Comparison of ENCODE assay signal across 16 cellular contexts in the genomic region with DNA sequence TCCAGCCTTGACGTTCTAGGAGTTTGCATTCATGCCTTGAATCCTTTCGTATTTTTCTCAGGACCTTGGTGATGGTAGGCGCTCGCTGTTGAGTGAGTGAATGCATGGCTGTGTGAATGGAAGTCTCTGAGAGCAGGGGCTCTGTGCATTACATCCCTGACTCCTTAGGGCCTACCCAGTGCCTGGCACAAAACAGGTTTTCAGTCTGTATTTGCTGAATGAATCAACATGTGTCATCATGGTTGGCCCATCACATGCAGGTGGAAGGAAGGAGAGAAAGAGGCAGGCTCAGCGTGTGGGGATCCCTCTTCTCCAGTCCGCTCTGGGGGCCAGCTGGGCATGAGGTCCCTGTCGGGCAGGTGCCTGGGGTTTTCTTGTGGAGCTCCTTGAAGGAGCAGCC. TPM values are rescaled to one million over a fixed set of nuclear protein-coding genes. Genes with fewer than 3 reads are reported as not detected.
A peak's percentile ranks its signal among the peaks of the same experiment; 100 is the strongest.
DNase-seq lines count a peak whose midpoint lies in the region; FAIRE-seq and TF ChIP-seq lines count a peak whose summit lies in the region.
"Had no signal": no experiment of that assay in that cellular context is flagged by ENCODE, and none has a peak within 500 bp of the region (broad histone marks: within the 10 kb centered on the region; RNA-seq: fewer than 3 reads in every experiment).

No MANE protein-coding gene starts in this region.

- H3K9ac ChIP-seq in neuronal stem cell (ENCODE audit: low read depth, low read length, poor library complexity), result no peak overlapping the region

- H3K23ac ChIP-seq in neuronal stem cell (ENCODE audit: low read depth, low read length, poor library complexity), result no peak overlapping the region

- no peaks in the 10 kb centered on the region for H3K79me1 ChIP-seq in neuronal stem cell (ENCODE audit: low read depth, low read length)

- H3K27me3 ChIP-seq in bronchial epithelial cell (ENCODE audit: control insufficient read depth, insufficient read depth, low read length) (peaks cover 2% of the 10 kb centered on the region), neuronal stem cell (ENCODE audit: control insufficient read depth in 3 of 3, insufficient read depth in 3 of 3, low read depth in 1 of 3, low read length in 3 of 3) (peaks cover 0 to 15% (median 0%) of the 10 kb centered on the region in 3 experiments)
- H3K27me3 ChIP-seq: BLaER1 treated with 17β-estradiol and CSF1 and Interleukin-3, amounts not matched to agents 10 nM and 100 nM had no signal

- CTCF ChIA-PET in activated naive CD4-positive, alpha-beta T cell treated with anti-CD3 and anti-CD28 coated beads for 36 hours (lab: Charles Lee), result interaction anchor here (1.4 kb wide), 1 partner anchor 18 kb away, joined by 3 read pairs; no protein-coding TSS in a partner anchor

- no peak overlapping the region for H3K4me2 ChIP-seq in neuronal stem cell (ENCODE audit: insufficient read depth, low read length, poor library complexity, severe bottlenecking)
- H3K4me2 ChIP-seq: GM23338 had no signal

- H3K4me1 Mint-ChIP-seq in activated naive CD4-positive, alpha-beta T cell treated with anti-CD3 and anti-CD28 coated beads for 36 hours (ENCODE audit: low read depth), result no peaks in the 10 kb centered on the region
- no peaks in the 10 kb centered on the region for H3K4me1 Mint-ChIP-seq in type B pancreatic cell (ENCODE audit: unreplicated experiment)

- no peak overlapping the region for H2BK12ac ChIP-seq in neuronal stem cell (ENCODE audit: low read length)

- no peak overlapping the region for H2BK120ac ChIP-seq in neuronal stem cell (ENCODE audit: low read depth, low read length)

- H3K36me3 ChIP-seq in bronchial epithelial cell (ENCODE audit: control insufficient read depth, insufficient read depth, low read length) (no peaks in the 10 kb centered on the region), neuronal stem cell (replicated peaks in 1 of 2; ENCODE audit: control insufficient read depth in 2 of 2, insufficient read depth in 2 of 2, low read length in 2 of 2) (peaks cover 0 to 1% of the 10 kb centered on the region in 2 donors)

- H4K8ac ChIP-seq in neuronal stem cell (ENCODE audit: low read depth, low read length), result no peak overlapping the region

- H3K27ac ChIP-seq in neuronal stem cell (replicated peaks; ENCODE audit: low read length), result no peak overlapping the region

- H3K4ac ChIP-seq in neuronal stem cell (ENCODE audit: low read length), result no peak overlapping the region

- H3K4me3 ChIP-seq in bronchial epithelial cell (ENCODE audit: low read depth, low read length), result no peak overlapping the region
- no peak overlapping the region for H3K4me3 ChIP-seq in neuronal stem cell (ENCODE audit: low read length in 2 of 2)
- H3K4me3 ChIP-seq: BLaER1 treated with 17β-estradiol and CSF1 and Interleukin-3, amounts not matched to agents 10 nM and 100 nM; GM12878; GM23338 had no signal

- H3K14ac ChIP-seq in neuronal stem cell (ENCODE audit: low read length), result peak overlapping the region; percentile 59

- peak; percentile 87 for FAIRE-seq in bronchial epithelial cell (lab: Jason Lieb, UNC)
- FAIRE-seq: GM12878, GM18507 had no signal

- H2AK5ac ChIP-seq in neuronal stem cell (ENCODE audit: low read depth, low read length), result peak overlapping the region; percentile 6

- peaks cover 3% of the 10 kb centered on the region for H3K36me3 Mint-ChIP-seq in activated naive CD4-positive, alpha-beta T cell treated with anti-CD3 and anti-CD28 coated beads for 36 hours (ENCODE audit: low read depth)
- no peaks in the 10 kb centered on the region for H3K36me3 Mint-ChIP-seq in type B pancreatic cell

- H3K18ac ChIP-seq in neuronal stem cell (ENCODE audit: low read length), result peak overlapping the region; percentile 81

- peaks cover 0 to 5% of the 10 kb centered on the region in 2 donors for H3K4me1 ChIP-seq in neuronal stem cell (ENCODE audit: control insufficient read depth in 2 of 2, insufficient read depth in 1 of 2, low read depth in 1 of 2, low read length in 2 of 2)

- H2BK5ac ChIP-seq in neuronal stem cell (ENCODE audit: low read length), result no peak overlapping the region

- TF ChIP-seq CTCF in bronchial epithelial cell (IDR thresholded peaks at IDR 0.05; ENCODE audit: insufficient read depth, low read length, severe bottlenecking) (no peak), type B pancreatic cell (conservative IDR thresholded peaks at IDR 0.05) (no peak)

- H2BK15ac ChIP-seq in neuronal stem cell (ENCODE audit: low read length), result no peak overlapping the region

- H3K9me3 Mint-ChIP-seq in activated naive CD4-positive, alpha-beta T cell treated with anti-CD3 and anti-CD28 coated beads for 36 hours, result no peaks in the 10 kb centered on the region
- H3K9me3 Mint-ChIP-seq in type B pancreatic cell, result no peaks in the 10 kb centered on the region
- H3K9me3 Mint-ChIP-seq: CD4-positive, CD25-positive, alpha-beta regulatory T cell; GM23338 had no signal

- intact Hi-C loops in activated naive CD4-positive, alpha-beta T cell treated with anti-CD3 and anti-CD28 coated beads for 36 hours (cut with micrococcal nuclease), result no loop called here

- H2AFZ ChIP-seq in neuronal stem cell (ENCODE audit: low read length), result no peak overlapping the region
- H2AFZ ChIP-seq: GM23338 had no signal

- no peak overlapping the region for H4K91ac ChIP-seq in neuronal stem cell (ENCODE audit: low read depth, low read length, poor library complexity)

- H3K27me3 Mint-ChIP-seq in activated naive CD4-positive, alpha-beta T cell treated with anti-CD3 and anti-CD28 coated beads for 36 hours (ENCODE audit: low read depth), result no peaks in the 10 kb centered on the region
- H3K27me3 Mint-ChIP-seq in type B pancreatic cell, result peaks cover 4% of the 10 kb centered on the region

- H3K27ac Mint-ChIP-seq in activated naive CD4-positive, alpha-beta T cell treated with anti-CD3 and anti-CD28 coated beads for 36 hours, result peak overlapping the region; percentile 16
- H3K27ac Mint-ChIP-seq in type B pancreatic cell, result no peak overlapping the region
- H3K27ac Mint-ChIP-seq: GM23338 had no signal

- no peak for DNase-seq in activated naive CD4-positive, alpha-beta T cell treated with anti-CD3 and anti-CD28 coated beads for 36 hours
- DNase-seq in activated naive CD4-positive, alpha-beta T cell treated with Interleukin-2 at 50 U/mL for 16 hours, result no peak
- DNase-seq in HT1080 (ENCODE audit: low read depth) (peak; percentile 33), bronchial epithelial cell (ENCODE audit: low read depth) (peak; percentile 77), neuronal stem cell (ENCODE audit: low spot score) (no peak), type B pancreatic cell (ENCODE audit: extremely low spot score, unreplicated experiment) (no peak), NOMO-1 treated with DMSO at 0.1 percent for 48 hours (lab: John Stamatoyannopoulos, UW; ENCODE audit: unreplicated experiment) (no peak)
- DNase-seq: 8988T; ACHN; CD4-positive, CD25-positive, alpha-beta regulatory T cell; DMS79; H7 had no signal

- H3K4me3 Mint-ChIP-seq in activated naive CD4-positive, alpha-beta T cell treated with anti-CD3 and anti-CD28 coated beads for 36 hours, result no peak overlapping the region
- no peak overlapping the region for H3K4me3 Mint-ChIP-seq in type B pancreatic cell
- H3K4me3 Mint-ChIP-seq: CD4-positive, CD25-positive, alpha-beta regulatory T cell; GM23338 had no signal

- WGBS in neuronal stem cell (ENCODE audit: extremely low coverage in 2 of 2, insufficient read length in 2 of 2, insufficient replicate concordance in 1 of 2), 2 donors, result no CpG with 5 or more reads among the region's 7 CpGs

- no peaks in the 10 kb centered on the region for H3K9me3 ChIP-seq in neuronal stem cell (replicated peaks in 1 of 2; ENCODE audit: control insufficient read depth in 2 of 2, insufficient read depth in 1 of 2, low read depth in 1 of 2, low read length in 2 of 2)
- H3K9me3 ChIP-seq: BLaER1 treated with 17β-estradiol and CSF1 and Interleukin-3, amounts not matched to agents 10 nM and 100 nM had no signal

RNA-seq across cellular contexts. Expression of gene RAP1GAP2, which starts 8.7 kb away (rescaled TPM):
- under 1 TPM; 0.81 to 0.86 TPM for total RNA-seq in activated naive CD4-positive, alpha-beta T cell treated with anti-CD3 and anti-CD28 coated beads for 36 hours
- total RNA-seq in HT1080 (2014; rRNA removed; shearing (Covaris generic)), result 17.5 and 20.2 TPM in 2 replicates
- polyA plus RNA-seq in HT1080 (2015; cell fraction: cytosol; rRNA removed), result 12.6 and 13.8 TPM in 2 replicates
- 23.9 and 24.1 TPM in 2 replicates for polyA plus RNA-seq in HT1080 (2015; cell fraction: nucleus; rRNA removed)
- total RNA-seq in bronchial epithelial cell (11.4 and 15.0 TPM in 2 replicates), type B pancreatic cell (ENCODE audit: low replicate concordance) (49.7 and 74.2 TPM in 2 replicates)
- polyA plus RNA-seq in neuronal stem cell (2013, experiment 1 of 2), result 2.9 TPM
- polyA plus RNA-seq in neuronal stem cell (2013, experiment 2 of 2), result 3.1 TPM

RNA-seq across cellular contexts. Expression of gene CCDC92B, which starts 55.5 kb away (rescaled TPM):
- under 1 TPM; 0.07 to 0.12 TPM for total RNA-seq in activated naive CD4-positive, alpha-beta T cell treated with anti-CD3 and anti-CD28 coated beads for 36 hours
- not detected in 2 replicates for total RNA-seq in HT1080 (2014; rRNA removed; shearing (Covaris generic))
- not detected in 2 replicates for polyA plus RNA-seq in HT1080 (2015; cell fraction: cytosol; rRNA removed)
- polyA plus RNA-seq in HT1080 (2015; cell fraction: nucleus; rRNA removed), result 0.04 TPM in 1 of 2 replicates, not detected in the other
- total RNA-seq in bronchial epithelial cell (not detected in 2 replicates), type B pancreatic cell (ENCODE audit: low replicate concordance) (1.3 and 1.5 TPM in 2 replicates)
- 0.35 TPM for polyA plus RNA-seq in neuronal stem cell (2013, experiment 1 of 2)
- 0.42 TPM for polyA plus RNA-seq in neuronal stem cell (2013, experiment 2 of 2)
- total RNA-seq: GM12878 had no signal
- polyA plus RNA-seq: CD4-positive, CD25-positive, alpha-beta regulatory T cell; GM12878 had no signal

Comparison
In these comparisons a context has a peak if more than half of its experiments do, and no peak if none do; other contexts are left out.
1. DNase-seq: peak in HT1080 (single experiment) and bronchial epithelial cell (single experiment); none in activated naive CD4-positive, alpha-beta T cell treated with anti-CD3 and anti-CD28 coated beads for 36 hours (single experiment), activated naive CD4-positive, alpha-beta T cell treated with Interleukin-2 at 50 U/mL for 16 hours (single experiment), neuronal stem cell (single experiment), type B pancreatic cell (single experiment) and NOMO-1 treated with DMSO at 0.1 percent for 48 hours (single experiment).